1 cellular context compared by ENCODE assay signal in the genomic region with DNA sequence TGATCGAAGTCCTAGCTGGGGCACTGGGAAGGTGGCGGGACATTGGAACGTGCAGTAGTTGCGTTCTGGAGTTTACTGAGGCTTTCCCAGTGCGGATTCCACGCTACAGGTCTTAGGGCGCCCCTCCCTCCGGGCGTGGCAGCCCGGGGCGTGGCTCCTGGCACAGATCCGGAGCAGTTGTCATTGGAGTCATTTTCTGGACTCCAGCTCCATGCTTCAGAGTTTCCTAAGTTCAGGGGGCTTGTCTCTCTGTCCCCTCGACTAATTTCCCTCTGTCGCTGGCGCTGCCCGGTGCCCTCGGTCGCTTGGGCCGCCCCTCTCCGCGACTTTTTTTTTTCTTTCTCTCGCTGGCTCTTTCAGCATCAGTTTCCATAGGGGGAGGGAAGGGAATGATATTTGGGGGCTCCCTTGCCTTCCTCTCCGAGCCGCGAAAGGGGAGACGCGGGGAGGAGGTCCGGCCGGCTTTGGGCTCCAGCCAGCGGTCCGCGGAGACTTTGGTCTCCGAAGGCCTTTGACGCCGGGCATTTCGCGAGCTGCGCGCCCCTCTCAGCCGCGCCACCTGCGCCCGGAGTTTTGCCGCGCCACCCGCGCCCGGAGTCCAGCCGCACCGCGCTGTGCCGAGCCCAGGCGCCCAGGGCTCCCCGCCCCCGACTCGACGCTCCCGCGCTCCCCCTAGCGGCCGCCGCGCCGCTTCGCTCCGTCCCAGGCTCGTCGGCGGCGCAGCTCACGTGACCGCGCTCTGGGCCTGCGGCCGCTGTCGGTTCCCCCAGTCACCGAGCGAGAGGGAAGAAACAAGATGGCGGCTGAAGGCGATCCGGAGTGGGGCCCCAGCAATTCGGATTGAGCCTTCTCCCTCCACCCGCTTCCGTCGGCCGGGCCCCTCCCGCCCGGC.
A peak's percentile ranks its signal among the peaks of the same experiment; 100 is the strongest.
TF ChIP-seq lines count a peak whose summit lies in the region.

A gene with protein sequence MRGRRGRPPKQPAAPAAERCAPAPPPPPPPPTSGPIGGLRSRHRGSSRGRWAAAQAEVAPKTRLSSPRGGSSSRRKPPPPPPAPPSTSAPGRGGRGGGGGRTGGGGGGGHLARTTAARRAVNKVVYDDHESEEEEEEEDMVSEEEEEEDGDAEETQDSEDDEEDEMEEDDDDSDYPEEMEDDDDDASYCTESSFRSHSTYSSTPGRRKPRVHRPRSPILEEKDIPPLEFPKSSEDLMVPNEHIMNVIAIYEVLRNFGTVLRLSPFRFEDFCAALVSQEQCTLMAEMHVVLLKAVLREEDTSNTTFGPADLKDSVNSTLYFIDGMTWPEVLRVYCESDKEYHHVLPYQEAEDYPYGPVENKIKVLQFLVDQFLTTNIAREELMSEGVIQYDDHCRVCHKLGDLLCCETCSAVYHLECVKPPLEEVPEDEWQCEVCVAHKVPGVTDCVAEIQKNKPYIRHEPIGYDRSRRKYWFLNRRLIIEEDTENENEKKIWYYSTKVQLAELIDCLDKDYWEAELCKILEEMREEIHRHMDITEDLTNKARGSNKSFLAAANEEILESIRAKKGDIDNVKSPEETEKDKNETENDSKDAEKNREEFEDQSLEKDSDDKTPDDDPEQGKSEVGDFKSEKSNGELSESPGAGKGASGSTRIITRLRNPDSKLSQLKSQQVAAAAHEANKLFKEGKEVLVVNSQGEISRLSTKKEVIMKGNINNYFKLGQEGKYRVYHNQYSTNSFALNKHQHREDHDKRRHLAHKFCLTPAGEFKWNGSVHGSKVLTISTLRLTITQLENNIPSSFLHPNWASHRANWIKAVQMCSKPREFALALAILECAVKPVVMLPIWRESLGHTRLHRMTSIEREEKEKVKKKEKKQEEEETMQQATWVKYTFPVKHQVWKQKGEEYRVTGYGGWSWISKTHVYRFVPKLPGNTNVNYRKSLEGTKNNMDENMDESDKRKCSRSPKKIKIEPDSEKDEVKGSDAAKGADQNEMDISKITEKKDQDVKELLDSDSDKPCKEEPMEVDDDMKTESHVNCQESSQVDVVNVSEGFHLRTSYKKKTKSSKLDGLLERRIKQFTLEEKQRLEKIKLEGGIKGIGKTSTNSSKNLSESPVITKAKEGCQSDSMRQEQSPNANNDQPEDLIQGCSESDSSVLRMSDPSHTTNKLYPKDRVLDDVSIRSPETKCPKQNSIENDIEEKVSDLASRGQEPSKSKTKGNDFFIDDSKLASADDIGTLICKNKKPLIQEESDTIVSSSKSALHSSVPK (N-terminal part only) (plus strand): TSS at position 769 of the 892 bp plus-strand sequence. CDS start 222 bp downstream, outside the sequence.

TF ChIP-seq in WTC11, 78 proteins besides CTCF, POLR2A, EP300 and RAD21 (continued from another document and continues in another):
- TF ChIP-seq E2F1 (CRISPR knock-in tag; IDR thresholded peaks at IDR 0.05) (no peak), ZNF416 (CRISPR knock-in tag; IDR thresholded peaks at IDR 0.05) (0 out of 2 replicates have a peak, but pooled peaks have one; percentile 24), USF1 (CRISPR knock-in tag; IDR thresholded peaks at IDR 0.05) (peak; percentile 96), ELF4 (CRISPR knock-in tag; IDR thresholded peaks at IDR 0.05; ENCODE audit: low read depth) (0 out of 2 replicates have a peak, but pooled peaks have one; percentile 30), CDX4 (CRISPR knock-in tag; IDR thresholded peaks at IDR 0.05; ENCODE audit: borderline replicate concordance) (no peak), FOXJ3 (CRISPR knock-in tag; IDR thresholded peaks at IDR 0.05; ENCODE audit: borderline replicate concordance) (no peak), MXD4 (CRISPR knock-in tag; IDR thresholded peaks at IDR 0.05; ENCODE audit: borderline replicate concordance) (no peak), ZNF317 (CRISPR knock-in tag; IDR thresholded peaks at IDR 0.05; ENCODE audit: borderline replicate concordance, low read depth) (no peak), IRF1 (CRISPR knock-in tag; IDR thresholded peaks at IDR 0.05) (no peak), PRRX2 (CRISPR knock-in tag; IDR thresholded peaks at IDR 0.05) (0 out of 2 replicates have a peak, but pooled peaks have one; percentile 60), FOXK1 (CRISPR knock-in tag; IDR thresholded peaks at IDR 0.05) (peak; percentile 63; the same call in 1 of the 2 replicates), MLX (CRISPR knock-in tag; IDR thresholded peaks at IDR 0.05) (no peak), ESRRA (CRISPR knock-in tag; IDR thresholded peaks at IDR 0.05; ENCODE audit: borderline replicate concordance) (0 out of 2 replicates have a peak, but pooled peaks have one; percentile 47), ZNF532 (CRISPR knock-in tag; IDR thresholded peaks at IDR 0.05; ENCODE audit: borderline replicate concordance) (no peak), JAZF1 (CRISPR knock-in tag; IDR thresholded peaks at IDR 0.05) (no peak), AR (CRISPR knock-in tag; IDR thresholded peaks at IDR 0.05) (no peak), USF2 (CRISPR knock-in tag; IDR thresholded peaks at IDR 0.05) (peak; percentile 98), TP53 (CRISPR knock-in tag; IDR thresholded peaks at IDR 0.05) (peak; percentile 89), ERG (CRISPR knock-in tag; IDR thresholded peaks at IDR 0.05) (no peak), ZNF423 (CRISPR knock-in tag; IDR thresholded peaks at IDR 0.05) (no peak), KAT7 (CRISPR knock-in tag; IDR thresholded peaks at IDR 0.05; ENCODE audit: borderline replicate concordance) (no peak), HMGA2 (CRISPR knock-in tag; IDR thresholded peaks at IDR 0.05) (no peak), GTF2I (CRISPR knock-in tag; conservative IDR thresholded peaks at IDR 0.05) (no peak), ZNF671 (CRISPR knock-in tag; IDR thresholded peaks at IDR 0.05) (no peak; the same call in 1 of the 2 replicates), ZNF121 (CRISPR knock-in tag; IDR thresholded peaks at IDR 0.05) (no peak)
- TF ChIP-seq, protein P1, sequence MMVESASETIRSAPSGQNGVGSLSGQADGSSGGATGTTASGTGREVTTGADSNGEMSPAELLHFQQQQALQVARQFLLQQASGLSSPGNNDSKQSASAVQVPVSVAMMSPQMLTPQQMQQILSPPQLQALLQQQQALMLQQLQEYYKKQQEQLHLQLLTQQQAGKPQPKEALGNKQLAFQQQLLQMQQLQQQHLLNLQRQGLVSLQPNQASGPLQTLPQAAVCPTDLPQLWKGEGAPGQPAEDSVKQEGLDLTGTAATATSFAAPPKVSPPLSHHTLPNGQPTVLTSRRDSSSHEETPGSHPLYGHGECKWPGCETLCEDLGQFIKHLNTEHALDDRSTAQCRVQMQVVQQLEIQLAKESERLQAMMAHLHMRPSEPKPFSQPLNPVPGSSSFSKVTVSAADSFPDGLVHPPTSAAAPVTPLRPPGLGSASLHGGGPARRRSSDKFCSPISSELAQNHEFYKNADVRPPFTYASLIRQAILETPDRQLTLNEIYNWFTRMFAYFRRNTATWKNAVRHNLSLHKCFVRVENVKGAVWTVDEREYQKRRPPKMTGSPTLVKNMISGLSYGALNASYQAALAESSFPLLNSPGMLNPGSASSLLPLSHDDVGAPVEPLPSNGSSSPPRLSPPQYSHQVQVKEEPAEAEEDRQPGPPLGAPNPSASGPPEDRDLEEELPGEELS (CRISPR knock-in tag; IDR thresholded peaks at IDR 0.05): no peak; the same call in 1 of the 2 replicates
